In genomic region chr11:118928108-118928869, GRCh38 we compare ENCODE assay signal across 8 cellular contexts. TPM values are rescaled to one million over a fixed set of nuclear protein-coding genes. Genes with fewer than 3 reads are reported as not detected.
DNase-seq lines count a peak whose midpoint lies in the region; ATAC-seq and TF ChIP-seq lines count a peak whose summit lies in the region.

No MANE protein-coding gene starts in this region.

- no peaks in the 10 kb centered on the region for H3K9me3 ChIP-seq in colonic mucosa

- intact Hi-C loops in colonic mucosa (cut with DNase I): loop anchor here (5.0 kb wide), 1 partner anchor 169 kb away; a partner anchor contains a TSS

- no peaks in the 10 kb centered on the region for H3K27me3 ChIP-seq in colonic mucosa

- H3K9ac ChIP-seq in colonic mucosa (ENCODE audit: low read depth in 2 of 2, low read length in 2 of 2): peak overlapping the region; percentile 56 to 91

- peak overlapping the region; percentile 100 for H3K27ac ChIP-seq in colonic mucosa

- ATAC-seq in GM19351 (IDR thresholded peaks at IDR 0.05; ENCODE audit: unreplicated experiment) (peak; percentile 40), HG03520 (IDR thresholded peaks at IDR 0.05; ENCODE audit: unreplicated experiment) (peak; percentile 36)

- TF ChIP-seq CTCF in colonic mucosa (IDR thresholded peaks at IDR 0.05): peak; percentile 84

- H3K4me3 ChIP-seq in colonic mucosa: peak overlapping the region; percentile 76

- DNase-seq in Ammon's horn (ENCODE audit: low spot score): peak; percentile 95
- DNase-seq in NCI-H526 (lab: John Stamatoyannopoulos, UW): peak; percentile 98 to 99
- peak; percentile 92 for DNase-seq in activated CD4-positive, alpha-beta T cell treated with anti-CD3 and anti-CD28 coated beads for 48 hours
- peak; percentile 97 for DNase-seq in colonic mucosa
- DNase-seq in left kidney (ENCODE audit: low read depth, low spot score): peak; percentile 98
- peak; percentile 93 for DNase-seq in stimulated activated CD4-positive, alpha-beta T cell treated with anti-CD3 and anti-CD28 coated beads, Interleukin-2, amount 100 ng/mL, for 4 hours (ENCODE audit: low read depth)

- peaks cover 9% of the 10 kb centered on the region for H3K4me1 ChIP-seq in colonic mucosa

- H3K36me3 ChIP-seq in colonic mucosa: no peaks in the 10 kb centered on the region

RNA-seq across cellular contexts. Expression of gene BCL9L, which starts 2.6 kb away (rescaled TPM):
- total RNA-seq in colonic mucosa: 10 to 100 TPM; 31.4 to 37.4 TPM

RNA-seq across cellular contexts. Expression of gene UPK2, which starts 27.8 kb away (rescaled TPM):
- total RNA-seq in colonic mucosa: not detected

RNA-seq across cellular contexts. Expression of gene FOXR1, which starts 43.3 kb away (rescaled TPM):
- not detected for total RNA-seq in colonic mucosa

RNA-seq across cellular contexts. Expression of gene CXCR5, which starts 44.6 kb away (rescaled TPM):
- total RNA-seq in colonic mucosa: under 1 TPM; 0.05 to 0.19 TPM

Comparison
In these comparisons a context has a peak if more than half of its experiments do, and no peak if none do; other contexts are left out.
1. Peak in every context shown above with its lines: DNase-seq, ATAC-seq, H3K4me3 ChIP-seq and H3K27ac ChIP-seq.